ENCODE assay signal across 16 cellular contexts in the genomic region with DNA sequence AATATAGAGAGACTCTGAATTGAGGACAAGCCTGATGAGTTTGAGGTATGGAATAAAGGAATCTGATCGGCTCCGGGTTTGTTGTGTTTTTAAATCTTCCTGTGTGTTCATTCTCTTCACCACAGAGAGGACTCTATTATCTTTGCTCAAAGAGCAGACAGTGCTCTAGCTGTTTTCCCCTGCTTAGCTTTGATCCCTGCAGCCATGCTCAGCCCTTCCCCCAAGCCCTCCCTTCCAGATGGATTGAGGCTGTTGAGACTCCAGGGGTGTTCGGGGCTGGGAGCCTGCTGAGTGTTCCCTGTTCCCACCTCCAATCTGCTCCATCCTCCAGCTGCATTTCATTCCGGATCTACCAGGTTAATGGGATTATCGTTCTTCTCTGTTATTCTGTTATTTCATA.
DNase-seq lines count a peak whose midpoint lies in the region; ATAC-seq and TF ChIP-seq lines count a peak whose summit lies in the region.
"Had no signal": no experiment of that assay in that cellular context is flagged by ENCODE, and none has a peak within 500 bp of the region (broad histone marks: within the 10 kb centered on the region; RNA-seq: fewer than 3 reads in every experiment).

No MANE protein-coding gene starts in this region.

- no peak for ATAC-seq in HG03439 (IDR thresholded peaks at IDR 0.05; ENCODE audit: unreplicated experiment)
- ATAC-seq: natural killer cell, right cardiac atrium had no signal

- peak overlapping the region; percentile 78 for H3K4me2 ChIP-seq in OCI-LY7 (ENCODE audit: low read length)

- intact Hi-C loops in OCI-LY7 (cut with micrococcal nuclease; ENCODE audit: unreplicated experiment): no loop called here

- H3K9me3 ChIP-seq in OCI-LY7 (ENCODE audit: low read length): no peaks in the 10 kb centered on the region
- H3K9me3 ChIP-seq: vagina had no signal

- peak overlapping the region; percentile 86; the same call in 1 of the 2 replicates for H2AFZ ChIP-seq in OCI-LY7 (ENCODE audit: low read length)

- no peak for TF ChIP-seq CTCF in OCI-LY7 (conservative IDR thresholded peaks at IDR 0.05; ENCODE audit: low read length)

- peaks cover 33% of the 10 kb centered on the region for H3K4me1 ChIP-seq in OCI-LY7 (ENCODE audit: insufficient read depth, low read length, poor library complexity, severe bottlenecking)

- CTCF ChIA-PET in OCI-LY7 (lab: Charles Lee; ENCODE audit: unreplicated experiment): interaction anchor here (0.9 to 1.0 kb wide), 2 partner anchors 11 to 75 kb away, joined by 3 read pairs; no protein-coding TSS in a partner anchor

- no peaks in the 10 kb centered on the region for H3K36me3 ChIP-seq in OCI-LY7 (ENCODE audit: insufficient read depth, low read length)
- H3K36me3 ChIP-seq: vagina had no signal

- no TSS peak for BruUV-seq in OCI-LY7 (replicated peaks; lab: Mats Ljungman, UMichigan)

- no peak overlapping the region for H3K4me3 ChIP-seq in OCI-LY7 (ENCODE audit: low read depth, low read length, poor library complexity, severe bottlenecking)
- H3K4me3 ChIP-seq: coronary artery, vagina had no signal

- H4K20me1 ChIP-seq in OCI-LY7 (ENCODE audit: insufficient read depth, low read length): no peaks in the 10 kb centered on the region

- POLR2A ChIA-PET in OCI-LY7 (lab: Charles Lee): interaction anchor here (0.7 to 2.2 kb wide), 5 partner anchors 10 to 52 kb away, joined by 3 to 9 read pairs (median 3); no protein-coding TSS in a partner anchor

- no peaks in the 10 kb centered on the region for H3K79me2 ChIP-seq in OCI-LY7 (ENCODE audit: insufficient read depth, low read depth, low read length)

- DNase-seq in NCI-H1417 (lab: John Stamatoyannopoulos, UW): peak; percentile 17 to 62 (median 18)
- DNase-seq in NCI-H1417 treated with DMSO at 0.1 percent for 48 hours (lab: John Stamatoyannopoulos, UW): no peak
- DNase-seq in OCI-LY7 (ENCODE audit: low spot score): no peak
- DNase-seq in iPS-NIHi11 (ENCODE audit: low spot score): peak; percentile 47
- DNase-seq in superior temporal gyrus (ENCODE audit: extremely low spot score): peak; percentile 66
- DNase-seq in EL: no peak
- no peak for DNase-seq in activated T-cell treated with anti-CD3 and anti-CD28 coated beads, Interleukin-2, amount 50 U/mL, for 1 hour
- DNase-seq: activated CD4-positive, alpha-beta T cell treated with anti-CD3 and anti-CD28 coated beads, Interleukin-2, amount 10 ng/mL, durations not matched to agents 7 days and 5 days; CD4-positive, alpha-beta memory T cell; natural killer cell; right cardiac atrium; stimulated activated naive CD4-positive, alpha-beta T cell; T1000 had no signal

- H3K9me2 ChIP-seq in OCI-LY7 (ENCODE audit: insufficient read depth, low read length): no peaks in the 10 kb centered on the region

- H3K27ac ChIP-seq in OCI-LY7 (ENCODE audit: low read depth, low read length, poor library complexity, severe bottlenecking): no peak overlapping the region
- H3K27ac ChIP-seq: coronary artery, vagina had no signal

Comparison
In these comparisons a context has a peak if more than half of its experiments do, and no peak if none do; other contexts are left out.
1. DNase-seq: peak in NCI-H1417 (3 of 3), iPS-NIHi11 (single experiment) and superior temporal gyrus (single experiment); none in NCI-H1417 treated with DMSO at 0.1 percent for 48 hours (single experiment), OCI-LY7 (single experiment), EL (single experiment) and activated T-cell treated with anti-CD3 and anti-CD28 coated beads, Interleukin-2, amount 50 U/mL, for 1 hour (single experiment).